Comparison of ENCODE assay signal across 23 cellular contexts in genomic region chr2:26186371-26186770, GRCh38. TPM values are rescaled to one million over a fixed set of nuclear protein-coding genes. Genes with fewer than 3 reads are reported as not detected.
A peak's percentile ranks its signal among the peaks of the same experiment; 100 is the strongest.
DNase-seq lines count a peak whose midpoint lies in the region; ATAC-seq and TF ChIP-seq lines count a peak whose summit lies in the region.
"Had no signal": no experiment of that assay in that cellular context is flagged by ENCODE, and none has a peak within 500 bp of the region (broad histone marks: within the 10 kb centered on the region; RNA-seq: fewer than 3 reads in every experiment).

No MANE protein-coding gene starts in this region.

- H2AFZ ChIP-seq in SK-N-SH (ENCODE audit: low read depth) (no peak overlapping the region), osteoblast (ENCODE audit: low read length) (no peak overlapping the region)

- H3K9me3 ChIP-seq in SK-N-SH (no peaks in the 10 kb centered on the region), osteoblast (ENCODE audit: low read depth, low read length) (no peaks in the 10 kb centered on the region)
- H3K9me3 ChIP-seq: esophagus squamous epithelium had no signal

- POLR2A ChIA-PET in SK-N-SH (lab: Yijun Ruan, JAX) = no interaction called here

- DNase-seq in SK-N-SH (peak; percentile 29), endothelial cell (ENCODE audit: low spot score) (no peak), osteoblast (ENCODE audit: insufficient read length, low spot score, missing footprints) (peak; percentile 47), inferior parietal cortex (ENCODE audit: extremely low spot score) (no peak)
- no peak for DNase-seq in stimulated activated naive CD4-positive, alpha-beta T cell (lab: John Stamatoyannopoulos, UW)
- no peak for DNase-seq in activated T-helper 1 cell treated with anti-CD3 and anti-CD28 coated beads, Interleukin-12 subunit alpha, Interleukin-12 subunit beta, Interleukin-2, Interleukin-4 antibody, amounts not matched to agents 30 ng/mL and 10 ng/mL and 1 ng/mL, durations not matched to agents 14 hours and 24 hours and 36 hours (ENCODE audit: low spot score)
- DNase-seq: activated CD4-positive, alpha-beta T cell treated with anti-CD3 and anti-CD28 coated beads, Interleukin-2, amount 50 U/mL, for 48 hours; activated naive CD8-positive, alpha-beta T cell treated with anti-CD3 and anti-CD28 coated beads for 36 hours; DMS153; effector CD8-positive, alpha-beta T cell; esophagus squamous epithelium; GOT3; left cardiac atrium; mesenchymal stem cell; MV-4-11; NCI-H187 treated with DMSO at 0.1 percent for 48 hours; NCI-H748 treated with DMSO at 0.1 percent for 48 hours; stimulated activated CD4-positive, alpha-beta T cell treated with anti-CD3 and anti-CD28 coated beads, Interleukin-4, amount 100 ng/mL, for 24 hours had no signal

- no peaks in the 10 kb centered on the region for H3K9me3 Mint-ChIP-seq in IgD-negative memory B cell
- no peaks in the 10 kb centered on the region for H3K9me3 Mint-ChIP-seq in endothelial cell (ENCODE audit: unreplicated experiment)
- H3K9me3 Mint-ChIP-seq in activated T-helper 1 cell treated with anti-CD3 and anti-CD28 coated beads, Interleukin-12 subunit alpha, Interleukin-12 subunit beta, Interleukin-2, Interleukin-4 antibody, amounts not matched to agents 30 ng/mL and 10 ng/mL and 1 ng/mL, durations not matched to agents 14 hours and 24 hours and 36 hours = no peaks in the 10 kb centered on the region
- H3K9me3 Mint-ChIP-seq: activated naive CD8-positive, alpha-beta T cell treated with anti-CD3 and anti-CD28 coated beads for 36 hours; type B pancreatic cell had no signal

- H3K36me3 Mint-ChIP-seq in IgD-negative memory B cell (no peaks in the 10 kb centered on the region), endothelial cell (ENCODE audit: low read depth, unreplicated experiment) (peaks cover 12% of the 10 kb centered on the region)
- H3K36me3 Mint-ChIP-seq in activated T-helper 1 cell treated with anti-CD3 and anti-CD28 coated beads, Interleukin-12 subunit alpha, Interleukin-12 subunit beta, Interleukin-2, Interleukin-4 antibody, amounts not matched to agents 30 ng/mL and 10 ng/mL and 1 ng/mL, durations not matched to agents 14 hours and 24 hours and 36 hours (ENCODE audit: low read depth) = peaks cover 8% of the 10 kb centered on the region

- peaks cover 3 to 13% of the 10 kb centered on the region in 2 experiments for H3K36me3 ChIP-seq in SK-N-SH (replicated peaks in 1 of 2; ENCODE audit: control insufficient read depth in 1 of 2, insufficient read depth in 2 of 2, low read length in 1 of 2)
- H3K36me3 ChIP-seq in osteoblast (ENCODE audit: insufficient read depth, low read length) = peaks cover 9% of the 10 kb centered on the region

- H3K27me3 Mint-ChIP-seq in IgD-negative memory B cell = no peaks in the 10 kb centered on the region
- H3K27me3 Mint-ChIP-seq in endothelial cell (ENCODE audit: unreplicated experiment) = peaks cover 15% of the 10 kb centered on the region
- peaks cover 8% of the 10 kb centered on the region for H3K27me3 Mint-ChIP-seq in activated T-helper 1 cell treated with anti-CD3 and anti-CD28 coated beads, Interleukin-12 subunit alpha, Interleukin-12 subunit beta, Interleukin-2, Interleukin-4 antibody, amounts not matched to agents 30 ng/mL and 10 ng/mL and 1 ng/mL, durations not matched to agents 14 hours and 24 hours and 36 hours (ENCODE audit: insufficient read depth)

- intact Hi-C loops in activated T-helper 1 cell treated with anti-CD3 and anti-CD28 coated beads, Interleukin-12 subunit alpha, Interleukin-12 subunit beta, Interleukin-2, Interleukin-4 antibody, amounts not matched to agents 30 ng/mL and 10 ng/mL and 1 ng/mL, durations not matched to agents 14 hours and 24 hours and 36 hours (cut with micrococcal nuclease) = no loop called here

- H3K4me2 ChIP-seq in SK-N-SH = no peak overlapping the region
- H3K4me2 ChIP-seq in osteoblast (ENCODE audit: insufficient read depth, low read length) = no peak overlapping the region

- no peaks in the 10 kb centered on the region for H3K27me3 ChIP-seq in SK-N-SH (ENCODE audit: insufficient read depth)
- no peaks in the 10 kb centered on the region for H3K27me3 ChIP-seq in osteoblast (ENCODE audit: insufficient read depth, low read length)
- H3K27me3 ChIP-seq: esophagus squamous epithelium had no signal

- no peak for TF ChIP-seq CTCF in SK-N-SH (IDR thresholded peaks at IDR 0.05)
- no peak for TF ChIP-seq CTCF in endothelial cell (IDR thresholded peaks at IDR 0.05; ENCODE audit: unreplicated experiment)
- no peak for TF ChIP-seq CTCF in osteoblast (IDR thresholded peaks at IDR 0.05; ENCODE audit: extremely low read depth, low read depth, low read length)

- H3K79me2 ChIP-seq in SK-N-SH (ENCODE audit: insufficient read depth) (no peaks in the 10 kb centered on the region), osteoblast (ENCODE audit: insufficient read depth, low read length) (no peaks in the 10 kb centered on the region)

- ATAC-seq in SK-N-SH treated with all-trans-retinoic acid at 6 μM for 48 hours = no peak
- ATAC-seq: left cardiac atrium, Right ventricle myocardium inferior had no signal

- H3F3A ChIP-seq in SK-N-SH (replicated peaks; ENCODE audit: insufficient read depth) = no peaks in the 10 kb centered on the region

- peak overlapping the region in 1 of 3 donors; percentile 46 for H3K27ac Mint-ChIP-seq in IgD-negative memory B cell
- H3K27ac Mint-ChIP-seq in endothelial cell (ENCODE audit: unreplicated experiment) = no peak overlapping the region
- H3K27ac Mint-ChIP-seq in activated T-helper 1 cell treated with anti-CD3 and anti-CD28 coated beads, Interleukin-12 subunit alpha, Interleukin-12 subunit beta, Interleukin-2, Interleukin-4 antibody, amounts not matched to agents 30 ng/mL and 10 ng/mL and 1 ng/mL, durations not matched to agents 14 hours and 24 hours and 36 hours = no peak overlapping the region
- H3K27ac Mint-ChIP-seq: activated naive CD8-positive, alpha-beta T cell treated with anti-CD3 and anti-CD28 coated beads for 36 hours; type B pancreatic cell had no signal

- WGBS in SK-N-SH (ENCODE audit: low lambda C conversion rate) = 89% methylated on average over 5 of the region's 5 CpGs

- H3K27ac ChIP-seq in SK-N-SH (ENCODE audit: low read depth in 2 of 2, low read length in 1 of 2) = no peak overlapping the region
- H3K27ac ChIP-seq in osteoblast (ENCODE audit: low read depth, low read length) = no peak overlapping the region
- H3K27ac ChIP-seq: VCaP had no signal

- H3K4me1 ChIP-seq in SK-N-SH (ENCODE audit: control insufficient read depth in 1 of 2, insufficient read depth in 2 of 2, low read depth in 1 of 2, low read length in 1 of 2) (no peaks in the 10 kb centered on the region; a peak in 1 of 4 replicates), osteoblast (ENCODE audit: insufficient read depth, low read length) (peaks cover 2% of the 10 kb centered on the region)

- H3K4me3 ChIP-seq in SK-N-SH (ENCODE audit: low read depth in 2 of 2, low read length in 1 of 2) (no peak overlapping the region), osteoblast (ENCODE audit: insufficient read depth, low read length) (no peak overlapping the region)

- TF ChIP-seq RAD21 in SK-N-SH (IDR thresholded peaks at IDR 0.05; ENCODE audit: low read length) = no peak

- H3K4me1 Mint-ChIP-seq in IgD-negative memory B cell (peaks cover 0 to 13% (median 4%) of the 10 kb centered on the region in 3 donors), endothelial cell (ENCODE audit: unreplicated experiment) (peaks cover 12% of the 10 kb centered on the region)
- peaks cover 8% of the 10 kb centered on the region for H3K4me1 Mint-ChIP-seq in activated T-helper 1 cell treated with anti-CD3 and anti-CD28 coated beads, Interleukin-12 subunit alpha, Interleukin-12 subunit beta, Interleukin-2, Interleukin-4 antibody, amounts not matched to agents 30 ng/mL and 10 ng/mL and 1 ng/mL, durations not matched to agents 14 hours and 24 hours and 36 hours (ENCODE audit: low read depth)

- H4K20me1 ChIP-seq in SK-N-SH (ENCODE audit: insufficient read depth) = no peaks in the 10 kb centered on the region
- H4K20me1 ChIP-seq in osteoblast (ENCODE audit: insufficient read depth, low read length) = no peaks in the 10 kb centered on the region

- H3K4me3 Mint-ChIP-seq in IgD-negative memory B cell = peak overlapping the region in 3 of 4 donors; percentile 43 to 79 (median 68)
- H3K4me3 Mint-ChIP-seq in endothelial cell (ENCODE audit: unreplicated experiment) = peak overlapping the region; percentile 47
- no peak overlapping the region for H3K4me3 Mint-ChIP-seq in activated T-helper 1 cell treated with anti-CD3 and anti-CD28 coated beads, Interleukin-12 subunit alpha, Interleukin-12 subunit beta, Interleukin-2, Interleukin-4 antibody, amounts not matched to agents 30 ng/mL and 10 ng/mL and 1 ng/mL, durations not matched to agents 14 hours and 24 hours and 36 hours

- no peak overlapping the region for H3K9ac ChIP-seq in SK-N-SH

- H3K9me2 ChIP-seq in SK-N-SH = no peaks in the 10 kb centered on the region

- no peak for TF ChIP-seq EP300 in SK-N-SH (IDR thresholded peaks at IDR 0.05; ENCODE audit: borderline replicate concordance in 1 of 2, low read depth in 1 of 2, low read length in 1 of 2)

- CTCF ChIA-PET in SK-N-SH (lab: Yijun Ruan, JAX) = no interaction called here

RNA-seq across cellular contexts. Expression of gene GAREM2, which starts 13.5 kb away (rescaled TPM):
- 1.5 and 3.7 TPM in 2 replicates for polyA plus RNA-seq in SK-N-SH (2012; rRNA removed)
- 0.55 and 1.1 TPM in 2 replicates for polyA plus RNA-seq in SK-N-SH (2012; cell fraction: cytosol; rRNA removed)
- 3.1 and 3.6 TPM in 2 replicates for polyA plus RNA-seq in SK-N-SH (2012; cell fraction: nucleus; rRNA removed)
- polyA plus RNA-seq in IgD-negative memory B cell = 0.19 TPM
- total RNA-seq in endothelial cell (ENCODE audit: unreplicated experiment) = 4.6 TPM
- 1.4 and 2.4 TPM in 2 replicates for total RNA-seq in osteoblast
- 6.1 and 7.4 TPM in 2 replicates for total RNA-seq in activated T-helper 1 cell treated with anti-CD3 and anti-CD28 coated beads, Interleukin-12 subunit alpha, Interleukin-12 subunit beta, Interleukin-2, Interleukin-4 antibody, amounts not matched to agents 30 ng/mL and 10 ng/mL and 1 ng/mL, durations not matched to agents 14 hours and 24 hours and 36 hours

RNA-seq across cellular contexts. Expression of gene HADHA, which starts 58.1 kb away (rescaled TPM):
- polyA plus RNA-seq in SK-N-SH (2012; rRNA removed) = 64.3 and 69.9 TPM in 2 replicates
- polyA plus RNA-seq in SK-N-SH (2012; cell fraction: cytosol; rRNA removed) = 70.6 and 71.0 TPM in 2 replicates
- 57.8 and 66.5 TPM in 2 replicates for polyA plus RNA-seq in SK-N-SH (2012; cell fraction: nucleus; rRNA removed)
- 125 TPM for polyA plus RNA-seq in IgD-negative memory B cell
- 162 TPM for total RNA-seq in endothelial cell (ENCODE audit: unreplicated experiment)
- total RNA-seq in osteoblast = 113 and 117 TPM in 2 replicates
- total RNA-seq in activated T-helper 1 cell treated with anti-CD3 and anti-CD28 coated beads, Interleukin-12 subunit alpha, Interleukin-12 subunit beta, Interleukin-2, Interleukin-4 antibody, amounts not matched to agents 30 ng/mL and 10 ng/mL and 1 ng/mL, durations not matched to agents 14 hours and 24 hours and 36 hours = 96.8 and 99.9 TPM in 2 replicates

RNA-seq across cellular contexts. Expression of gene HADHB, which starts 58.4 kb away (rescaled TPM):
- polyA plus RNA-seq in SK-N-SH (2012; rRNA removed) = 108 and 137 TPM in 2 replicates
- polyA plus RNA-seq in SK-N-SH (2012; cell fraction: cytosol; rRNA removed) = 133 and 137 TPM in 2 replicates
- 71.1 and 111 TPM in 2 replicates for polyA plus RNA-seq in SK-N-SH (2012; cell fraction: nucleus; rRNA removed)
- 104 TPM for polyA plus RNA-seq in IgD-negative memory B cell
- total RNA-seq in endothelial cell (ENCODE audit: unreplicated experiment) = 101 TPM
- total RNA-seq in osteoblast = 119 and 143 TPM in 2 replicates
- 78.8 and 78.9 TPM in 2 replicates for total RNA-seq in activated T-helper 1 cell treated with anti-CD3 and anti-CD28 coated beads, Interleukin-12 subunit alpha, Interleukin-12 subunit beta, Interleukin-2, Interleukin-4 antibody, amounts not matched to agents 30 ng/mL and 10 ng/mL and 1 ng/mL, durations not matched to agents 14 hours and 24 hours and 36 hours

Comparison
In these comparisons a context has a peak if more than half of its experiments do, and no peak if none do; other contexts are left out.
1. DNase-seq: peak in SK-N-SH (single experiment) and osteoblast (single experiment); none in endothelial cell (single experiment), stimulated activated naive CD4-positive, alpha-beta T cell (0 of 6), inferior parietal cortex (single experiment) and activated T-helper 1 cell treated with anti-CD3 and anti-CD28 coated beads, Interleukin-12 subunit alpha, Interleukin-12 subunit beta, Interleukin-2, Interleukin-4 antibody, amounts not matched to agents 30 ng/mL and 10 ng/mL and 1 ng/mL, durations not matched to agents 14 hours and 24 hours and 36 hours (single experiment).